13 cellular contexts compared by ENCODE assay signal in the genomic region with DNA sequence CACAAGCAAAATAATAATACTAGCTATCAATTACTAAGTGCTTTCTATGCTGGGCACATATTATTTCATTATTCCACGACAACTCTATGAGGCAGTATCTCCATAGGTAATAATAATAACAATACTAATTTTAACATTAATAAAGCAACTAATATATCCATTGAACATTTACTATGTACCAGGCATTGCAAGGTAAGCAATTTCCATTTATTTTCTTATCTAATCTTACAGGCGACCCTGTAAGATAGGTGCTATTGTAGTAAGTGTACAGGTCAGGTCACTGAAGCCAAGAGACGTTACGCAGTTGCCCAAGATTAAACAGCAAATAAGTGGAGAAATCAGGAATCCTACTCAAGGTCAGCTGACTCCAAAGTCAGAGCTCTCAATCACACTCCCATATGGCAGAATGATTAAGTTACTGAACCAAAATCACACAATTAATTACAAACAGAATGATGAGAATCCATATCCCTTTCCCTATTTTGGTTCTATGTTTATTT.
A peak's percentile ranks its signal among the peaks of the same experiment; 100 is the strongest.
DNase-seq lines count a peak whose midpoint lies in the region; ATAC-seq and TF ChIP-seq lines count a peak whose summit lies in the region.
"Had no signal": no experiment of that assay in that cellular context is flagged by ENCODE, and none has a peak within 500 bp of the region (broad histone marks: within the 10 kb centered on the region; RNA-seq: fewer than 3 reads in every experiment).

No MANE protein-coding gene starts in this region.

- H3K9me3 Mint-ChIP-seq in T-helper 2 cell treated with Interferon-gamma antibody and Interleukin-4, amounts not matched to agents 5 μg/mL and 100 μg/mL, for 36 hours: no peaks in the 10 kb centered on the region
- H3K9me3 Mint-ChIP-seq in chondrocyte (ENCODE audit: low read depth): no peaks in the 10 kb centered on the region
- H3K9me3 Mint-ChIP-seq: IgD-negative memory B cell had no signal

- H3K4me1 Mint-ChIP-seq in T-helper 2 cell treated with Interferon-gamma antibody and Interleukin-4, amounts not matched to agents 5 μg/mL and 100 μg/mL, for 36 hours (ENCODE audit: low read depth): peaks cover 58% of the 10 kb centered on the region
- H3K4me1 Mint-ChIP-seq in chondrocyte (ENCODE audit: low read depth): peaks cover 21% of the 10 kb centered on the region

- ATAC-seq in PC-3: no peak
- no peak for ATAC-seq in HG03565 (IDR thresholded peaks at IDR 0.05; ENCODE audit: unreplicated experiment)
- ATAC-seq: left lobe of liver had no signal

- H4K20me1 ChIP-seq in PC-3 (ENCODE audit: low read length): no peaks in the 10 kb centered on the region

- POLR2A ChIA-PET in PC-3 (lab: Charles Lee; ENCODE audit: unreplicated experiment): no interaction called here

- H3K36me3 ChIP-seq in PC-3 (ENCODE audit: low read depth, low read length): no peaks in the 10 kb centered on the region
- peaks cover 3% of the 10 kb centered on the region for H3K36me3 ChIP-seq in skeletal muscle satellite cell (ENCODE audit: insufficient read depth, low read length)

- BruUV-seq in PC-3 (replicated peaks; lab: Mats Ljungman, UMichigan): no TSS peak

- no peak for DNase-seq in T-helper 2 cell treated with Interferon-gamma antibody and Interleukin-4, amounts not matched to agents 5 μg/mL and 100 μg/mL, for 36 hours (ENCODE audit: low spot score)
- DNase-seq in T-helper 2 cell (no peak), PC-3 (no peak), chondrocyte (ENCODE audit: low spot score) (no peak), UCSD-AML1 (lab: John Stamatoyannopoulos, UW; ENCODE audit: unreplicated experiment) (no peak), retina (no peak)
- DNase-seq: 8988T; activated CD4-positive, CD25-positive, alpha-beta regulatory T cell treated with anti-CD3 and anti-CD28 coated beads, Interleukin-2, amount 50 U/mL, for 72 hours; trophoblast cell had no signal

- no peak for TF ChIP-seq CTCF in PC-3 (conservative IDR thresholded peaks at IDR 0.05; ENCODE audit: low read depth, low read length)
- TF ChIP-seq CTCF in chondrocyte (IDR thresholded peaks at IDR 0.05): no peak

- peak overlapping the region; percentile 31 for H3K27ac ChIP-seq in PC-3 (ENCODE audit: low read length)

- no peaks in the 10 kb centered on the region for H3K27me3 Mint-ChIP-seq in T-helper 2 cell treated with Interferon-gamma antibody and Interleukin-4, amounts not matched to agents 5 μg/mL and 100 μg/mL, for 36 hours (ENCODE audit: low read depth)
- H3K27me3 Mint-ChIP-seq in chondrocyte (ENCODE audit: low read depth): no peaks in the 10 kb centered on the region
- H3K27me3 Mint-ChIP-seq: IgD-negative memory B cell had no signal

- H3K4me2 ChIP-seq in PC-3 (ENCODE audit: low read length) (no peak overlapping the region), skeletal muscle satellite cell (ENCODE audit: low read length) (peak overlapping the region; percentile 49)

- H3K27me3 ChIP-seq in PC-3 (ENCODE audit: low read length): no peaks in the 10 kb centered on the region
- no peaks in the 10 kb centered on the region for H3K27me3 ChIP-seq in skeletal muscle satellite cell (ENCODE audit: control insufficient read depth, insufficient read depth, low read length)

- H3K9ac ChIP-seq in PC-3 (ENCODE audit: low read length) (no peak overlapping the region), skeletal muscle satellite cell (ENCODE audit: low read depth, low read length) (peak overlapping the region; percentile 49)

- peak overlapping the region; percentile 61 for H3K27ac Mint-ChIP-seq in T-helper 2 cell treated with Interferon-gamma antibody and Interleukin-4, amounts not matched to agents 5 μg/mL and 100 μg/mL, for 36 hours
- peak overlapping the region; percentile 90 for H3K27ac Mint-ChIP-seq in chondrocyte (ENCODE audit: unreplicated experiment)

- H3K9me3 ChIP-seq in PC-3 (ENCODE audit: low read length) (no peaks in the 10 kb centered on the region), skeletal muscle satellite cell (replicated peaks; ENCODE audit: low read length) (no peaks in the 10 kb centered on the region)

- H3K4me3 ChIP-seq in PC-3 (ENCODE audit: low read length) (no peak overlapping the region), skeletal muscle satellite cell (ENCODE audit: low read length) (no peak overlapping the region)

- H3K4me1 ChIP-seq in PC-3 (ENCODE audit: insufficient read depth, low read length): peaks cover 12% of the 10 kb centered on the region
- peaks cover 20% of the 10 kb centered on the region for H3K4me1 ChIP-seq in skeletal muscle satellite cell (ENCODE audit: control insufficient read depth, insufficient read depth, low read length)

- no peak overlapping the region for H3K4me3 Mint-ChIP-seq in T-helper 2 cell treated with Interferon-gamma antibody and Interleukin-4, amounts not matched to agents 5 μg/mL and 100 μg/mL, for 36 hours
- no peak overlapping the region for H3K4me3 Mint-ChIP-seq in chondrocyte (ENCODE audit: unreplicated experiment)

- H3F3A ChIP-seq in PC-3 (ENCODE audit: low read length, unreplicated experiment): no peaks in the 10 kb centered on the region

- peaks cover 16% of the 10 kb centered on the region for H3K36me3 Mint-ChIP-seq in T-helper 2 cell treated with Interferon-gamma antibody and Interleukin-4, amounts not matched to agents 5 μg/mL and 100 μg/mL, for 36 hours (ENCODE audit: low read depth)
- H3K36me3 Mint-ChIP-seq in chondrocyte (ENCODE audit: low read depth): peaks cover 1% of the 10 kb centered on the region

- no peaks in the 10 kb centered on the region for H3K9me2 ChIP-seq in PC-3 (replicated peaks; ENCODE audit: low read length)

- intact Hi-C loops in PC-3 (cut with micrococcal nuclease): no loop called here

- CTCF ChIA-PET in PC-3 (lab: Charles Lee): interaction anchor here (0.6 kb wide), 1 partner anchor 59 kb away, joined by 4 read pairs; no protein-coding TSS in a partner anchor

- no peaks in the 10 kb centered on the region for H3K79me2 ChIP-seq in PC-3 (ENCODE audit: low read length)

- no peak overlapping the region for H2AFZ ChIP-seq in PC-3 (ENCODE audit: low read length)
